Comparison of ENCODE assay signal across 11 cellular contexts in the genomic region with DNA sequence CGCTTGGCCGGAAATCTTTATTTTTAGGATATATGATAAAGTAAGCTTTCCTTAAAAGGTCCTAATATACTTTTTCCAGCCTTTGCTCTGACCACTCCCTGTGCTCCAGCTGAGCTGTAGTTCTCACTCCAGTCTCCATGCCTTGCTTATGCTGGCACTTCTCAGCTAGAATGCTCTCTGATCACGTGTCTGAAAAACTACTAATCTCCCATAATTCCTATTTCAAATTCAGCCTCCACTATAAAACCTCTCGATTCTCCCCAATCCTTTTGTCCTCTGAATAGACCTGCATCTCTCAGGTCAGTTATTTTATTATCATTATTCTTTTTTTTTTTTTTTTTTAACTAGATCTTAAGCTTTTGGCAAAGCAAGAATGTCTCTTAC. TPM values are rescaled to one million over a fixed set of nuclear protein-coding genes. Genes with fewer than 3 reads are reported as not detected.
DNase-seq lines count a peak whose midpoint lies in the region; ATAC-seq lines count a peak whose summit lies in the region.
"Had no signal": no experiment of that assay in that cellular context is flagged by ENCODE, and none has a peak within 500 bp of the region (broad histone marks: within the 10 kb centered on the region; RNA-seq: fewer than 3 reads in every experiment).

No MANE protein-coding gene starts in this region.

- no peak for ATAC-seq in naive thymus-derived CD8-positive, alpha-beta T cell
- ATAC-seq in HG03159 (IDR thresholded peaks at IDR 0.05; ENCODE audit: unreplicated experiment) = no peak

- peaks cover 78% of the 10 kb centered on the region for H3K4me1 ChIP-seq in CD4-positive, alpha-beta memory T cell (ENCODE audit: insufficient read depth, low read length)
- H3K4me1 ChIP-seq in HUES6 (ENCODE audit: control insufficient read depth, insufficient read depth, low read length) = peaks cover 34% of the 10 kb centered on the region

- no peaks in the 10 kb centered on the region for H3K9me3 Mint-ChIP-seq in CD4-positive, alpha-beta memory T cell
- H3K9me3 Mint-ChIP-seq in activated naive CD8-positive, alpha-beta T cell treated with anti-CD3 and anti-CD28 coated beads for 36 hours = peaks cover 2% of the 10 kb centered on the region
- H3K9me3 Mint-ChIP-seq in naive thymus-derived CD8-positive, alpha-beta T cell = no peaks in the 10 kb centered on the region

- no peak overlapping the region for H3K9ac ChIP-seq in HUES6 (ENCODE audit: low read length)

- H3K4me3 ChIP-seq in CD4-positive, alpha-beta memory T cell (ENCODE audit: low read length in 2 of 2) = peak overlapping the region in 1 of 2 donors; percentile 8
- H3K4me3 ChIP-seq in HUES6 (ENCODE audit: low read depth, low read length) = no peak overlapping the region
- H3K4me3 ChIP-seq: coronary artery had no signal

- no peaks in the 10 kb centered on the region for H3K27me3 Mint-ChIP-seq in CD4-positive, alpha-beta memory T cell
- no peaks in the 10 kb centered on the region for H3K27me3 Mint-ChIP-seq in activated naive CD8-positive, alpha-beta T cell treated with anti-CD3 and anti-CD28 coated beads for 36 hours
- H3K27me3 Mint-ChIP-seq in naive thymus-derived CD8-positive, alpha-beta T cell = no peaks in the 10 kb centered on the region

- peak overlapping the region; percentile 95 to 98 (median 98) for H3K27ac Mint-ChIP-seq in CD4-positive, alpha-beta memory T cell
- peak overlapping the region; percentile 86 for H3K27ac Mint-ChIP-seq in activated naive CD8-positive, alpha-beta T cell treated with anti-CD3 and anti-CD28 coated beads for 36 hours
- H3K27ac Mint-ChIP-seq in naive thymus-derived CD8-positive, alpha-beta T cell = peak overlapping the region; percentile 88 to 100 (median 96)

- POLR2A ChIA-PET in CD4-positive, alpha-beta memory T cell (lab: Charles Lee; ENCODE audit: partially characterized antibody) = interaction anchor here (0.8 to 7.3 kb wide), 9 partner anchors 10 to 237 kb away, joined by 3 to 86 read pairs (median 12); a partner anchor contains a TSS
- POLR2A ChIA-PET in naive thymus-derived CD8-positive, alpha-beta T cell (lab: Charles Lee) = interaction anchor here (0.6 to 23.6 kb wide), 11 partner anchors 10 to 1160 kb away, joined by 4 to 406 read pairs (median 5); a partner anchor contains a TSS

- no peak for DNase-seq in CD4-positive, alpha-beta memory T cell
- no peak for DNase-seq in activated naive CD8-positive, alpha-beta T cell treated with anti-CD3 and anti-CD28 coated beads for 36 hours
- no peak for DNase-seq in naive thymus-derived CD8-positive, alpha-beta T cell
- DNase-seq in mesenteric fat pad (ENCODE audit: low spot score) = no peak
- DNase-seq in D341Med (ENCODE audit: low spot score) = no peak
- no peak for DNase-seq in OCI-M2 (lab: John Stamatoyannopoulos, UW; ENCODE audit: unreplicated experiment)
- DNase-seq: DMS 273 treated with DMSO at 0.1 percent for 48 hours, occipital lobe had no signal

- intact Hi-C loops in CD4-positive, alpha-beta memory T cell (cut with micrococcal nuclease) = loop anchor here (5.0 to 10.0 kb wide), 3 partner anchors 38 to 556 kb away; a partner anchor contains a TSS

- H3K9me3 ChIP-seq in CD4-positive, alpha-beta memory T cell (ENCODE audit: control insufficient read depth in 1 of 2, low read length in 2 of 2) = no peaks in the 10 kb centered on the region
- H3K9me3 ChIP-seq in HUES6 (ENCODE audit: control insufficient read depth, insufficient read depth, low read depth, low read length) = no peaks in the 10 kb centered on the region

- H3K27me3 ChIP-seq in CD4-positive, alpha-beta memory T cell (ENCODE audit: insufficient read depth, low read length) = no peaks in the 10 kb centered on the region
- H3K27me3 ChIP-seq in HUES6 (ENCODE audit: control insufficient read depth, insufficient read depth, low read length) = no peaks in the 10 kb centered on the region

- H3K4me3 Mint-ChIP-seq in CD4-positive, alpha-beta memory T cell = peak overlapping the region; percentile 72 to 99 (median 94)
- H3K4me3 Mint-ChIP-seq in activated naive CD8-positive, alpha-beta T cell treated with anti-CD3 and anti-CD28 coated beads for 36 hours = no peak overlapping the region
- H3K4me3 Mint-ChIP-seq in naive thymus-derived CD8-positive, alpha-beta T cell = peak overlapping the region; percentile 74 to 99 (median 97)

- CTCF ChIA-PET in CD4-positive, alpha-beta memory T cell (lab: Charles Lee; ENCODE audit: partially characterized antibody) = interaction anchor here (0.8 to 16.9 kb wide), 6 partner anchors 14 to 103 kb away, joined by 3 to 191 read pairs (median 6); a partner anchor contains a TSS

- H3K36me3 Mint-ChIP-seq in CD4-positive, alpha-beta memory T cell = peaks cover 57 to 58% of the 10 kb centered on the region in 2 donors
- peaks cover 45% of the 10 kb centered on the region for H3K36me3 Mint-ChIP-seq in activated naive CD8-positive, alpha-beta T cell treated with anti-CD3 and anti-CD28 coated beads for 36 hours
- peaks cover 16 to 48% (median 28%) of the 10 kb centered on the region in 3 donors for H3K36me3 Mint-ChIP-seq in naive thymus-derived CD8-positive, alpha-beta T cell

- no peaks in the 10 kb centered on the region for H3K36me3 ChIP-seq in CD4-positive, alpha-beta memory T cell (ENCODE audit: insufficient read depth, low read length)
- no peaks in the 10 kb centered on the region for H3K36me3 ChIP-seq in HUES6 (ENCODE audit: control insufficient read depth, insufficient read depth, low read length)

- peak overlapping the region; percentile 72 for H3K27ac ChIP-seq in CD4-positive, alpha-beta memory T cell (ENCODE audit: low read depth, low read length)
- peak overlapping the region; percentile 40; the same call in 1 of the 2 replicates for H3K27ac ChIP-seq in HUES6 (ENCODE audit: low read depth, low read length)
- H3K27ac ChIP-seq: coronary artery had no signal

- peaks cover 55 to 93% (median 73%) of the 10 kb centered on the region in 4 donors for H3K4me1 Mint-ChIP-seq in CD4-positive, alpha-beta memory T cell
- peaks cover 66% of the 10 kb centered on the region for H3K4me1 Mint-ChIP-seq in activated naive CD8-positive, alpha-beta T cell treated with anti-CD3 and anti-CD28 coated beads for 36 hours
- peaks cover 42 to 91% (median 85%) of the 10 kb centered on the region in 4 donors for H3K4me1 Mint-ChIP-seq in naive thymus-derived CD8-positive, alpha-beta T cell

RNA-seq across cellular contexts. Expression of a gene that starts 3.7 kb away (rescaled TPM):
- 100 to 1,000 TPM; 215 to 221 TPM for total RNA-seq in CD4-positive, alpha-beta memory T cell
- polyA plus RNA-seq in CD4-positive, alpha-beta memory T cell = 100 to 1,000 TPM; 183 to 309 TPM
- total RNA-seq in activated naive CD8-positive, alpha-beta T cell treated with anti-CD3 and anti-CD28 coated beads for 36 hours = 10 to 100 TPM; 32.0 to 34.2 TPM
- 100 to 1,000 TPM; 257 to 267 TPM for total RNA-seq in naive thymus-derived CD8-positive, alpha-beta T cell
- polyA plus RNA-seq in naive thymus-derived CD8-positive, alpha-beta T cell = 100 to 1,000 TPM; 228 to 303 (median 266) TPM
- total RNA-seq in mesenteric fat pad = 14.4 TPM

RNA-seq across cellular contexts. Expression of a gene that starts 26.2 kb away (rescaled TPM):
- under 1 TPM; 0.36 to 0.73 TPM for total RNA-seq in CD4-positive, alpha-beta memory T cell
- 1 to 10 TPM; 1.6 to 3.7 TPM for polyA plus RNA-seq in CD4-positive, alpha-beta memory T cell
- total RNA-seq in activated naive CD8-positive, alpha-beta T cell treated with anti-CD3 and anti-CD28 coated beads for 36 hours = not detected
- 1 to 10 TPM; 2.2 to 2.5 TPM for total RNA-seq in naive thymus-derived CD8-positive, alpha-beta T cell
- 1 to 10 TPM; 3.6 to 9.8 (median 8.1) TPM for polyA plus RNA-seq in naive thymus-derived CD8-positive, alpha-beta T cell
- not detected for total RNA-seq in mesenteric fat pad
- total RNA-seq: occipital lobe had no signal

RNA-seq across cellular contexts. Expression of a gene that starts 50.1 kb away (rescaled TPM):
- 1 to 10 TPM; 3.9 to 5.5 TPM for total RNA-seq in CD4-positive, alpha-beta memory T cell
- 10 to 100 TPM; 10.6 to 18.9 TPM for polyA plus RNA-seq in CD4-positive, alpha-beta memory T cell
- total RNA-seq in activated naive CD8-positive, alpha-beta T cell treated with anti-CD3 and anti-CD28 coated beads for 36 hours = 1 to 10 TPM in 1 of 2 experiments, under 1 TPM in 1; 0.64 to 1.3 TPM
- total RNA-seq in naive thymus-derived CD8-positive, alpha-beta T cell = 1 to 10 TPM; 5.5 to 6.9 TPM
- 10 to 100 TPM; 15.1 to 18.5 (median 15.6) TPM for polyA plus RNA-seq in naive thymus-derived CD8-positive, alpha-beta T cell
- 10.1 TPM for total RNA-seq in mesenteric fat pad

Comparison
In these comparisons a context has a peak if more than half of its experiments do, and no peak if none do; other contexts are left out.
1. RNA of a gene that starts 3.7 kb away (total RNA-seq): 257 to 267 TPM in naive thymus-derived CD8-positive, alpha-beta T cell and 215 to 221 TPM in CD4-positive, alpha-beta memory T cell; 32.0 to 34.2 TPM in activated naive CD8-positive, alpha-beta T cell treated with anti-CD3 and anti-CD28 coated beads for 36 hours and 14.4 TPM in mesenteric fat pad (single experiment); every median in the first group is over 4 times any median in the second.
2. Peak in every context shown above with its lines, with median percentiles within 50 percentile points of each other: H3K27ac Mint-ChIP-seq.